9 cellular contexts compared by ENCODE assay signal in the genomic region with DNA sequence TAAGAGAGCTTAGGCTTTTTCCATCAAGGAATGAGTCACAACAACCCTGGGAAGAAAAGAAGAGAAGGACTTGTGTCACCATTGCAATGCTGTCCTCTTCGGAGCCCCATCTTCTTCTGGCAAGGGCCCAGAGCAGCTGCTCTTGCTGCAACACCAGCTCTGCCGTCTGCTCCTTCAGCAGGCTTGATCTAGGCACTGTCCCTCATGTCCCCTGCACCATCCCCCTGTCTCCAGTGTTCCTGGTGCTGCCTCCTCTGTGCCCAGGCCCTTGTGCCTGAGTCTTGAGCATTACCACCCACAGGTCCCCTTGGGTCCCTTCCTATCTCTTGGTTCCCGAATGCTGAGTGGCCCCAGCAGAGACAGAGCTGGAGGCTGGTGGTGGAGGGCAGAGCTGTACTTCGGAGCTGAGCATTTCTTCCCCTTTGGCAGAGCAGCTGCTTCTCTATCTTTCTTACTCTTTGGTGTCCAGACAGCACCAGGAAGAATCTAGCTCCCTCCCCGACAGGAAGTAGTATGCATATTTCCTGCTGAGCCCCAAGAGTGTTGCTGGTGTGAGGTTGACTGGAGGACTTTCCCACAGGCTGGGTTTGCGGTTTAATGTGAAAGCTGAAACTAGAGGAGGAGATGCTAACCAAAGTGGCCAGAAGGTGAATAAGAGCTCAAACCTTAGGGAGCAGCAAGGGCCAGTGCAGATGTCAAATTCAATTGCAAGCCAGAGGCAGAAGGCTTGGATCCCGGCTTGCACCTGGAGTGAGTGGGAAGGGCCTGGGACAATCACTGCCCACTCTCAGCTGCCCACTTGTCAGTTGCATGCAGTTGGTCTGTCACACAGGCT. TPM values are rescaled to one million over a fixed set of nuclear protein-coding genes. Genes with fewer than 3 reads are reported as not detected.
DNase-seq lines count a peak whose midpoint lies in the region; ATAC-seq, FAIRE-seq and TF ChIP-seq lines count a peak whose summit lies in the region.
"Had no signal": no experiment of that assay in that cellular context is flagged by ENCODE, and none has a peak within 500 bp of the region (broad histone marks: within the 10 kb centered on the region; RNA-seq: fewer than 3 reads in every experiment).

No MANE protein-coding gene starts in this region.

- ATAC-seq in GM18511 (IDR thresholded peaks at IDR 0.05; ENCODE audit: unreplicated experiment) (peak; percentile 87), HG02588 (IDR thresholded peaks at IDR 0.05; ENCODE audit: unreplicated experiment) (peak; percentile 87)

- H3K36me3 ChIP-seq in small intestine (ENCODE audit: control insufficient read depth in 2 of 2, insufficient read depth in 2 of 2, low read length in 2 of 2): no peaks in the 10 kb centered on the region

- TF ChIP-seq CTCF in foreskin fibroblast (IDR thresholded peaks at IDR 0.05; ENCODE audit: low read depth, low read length): no peak

- H3K4me3 ChIP-seq in foreskin fibroblast (ENCODE audit: low read depth in 1 of 2, low read length in 2 of 2) (no peak overlapping the region), small intestine (ENCODE audit: low read depth in 1 of 2, low read length in 2 of 2) (no peak overlapping the region)

- peaks cover 0 to 3% of the 10 kb centered on the region in 2 donors for H3K4me1 ChIP-seq in small intestine (ENCODE audit: control insufficient read depth in 2 of 2, insufficient read depth in 1 of 2, low read depth in 1 of 2, low read length in 1 of 2)

- peak; percentile 34 for DNase-seq in NCI-H187 treated with DMSO at 0.1 percent for 48 hours (lab: John Stamatoyannopoulos, UW)
- DNase-seq in activated CD8-positive, alpha-beta memory T cell treated with anti-CD3 and anti-CD28 coated beads, Interleukin-2, amount 50 U/mL, for 24 hours (ENCODE audit: extremely low read depth): peak; percentile 41
- peak; percentile 36 to 46 for DNase-seq in foreskin fibroblast
- DNase-seq in small intestine: peak; percentile 37
- DNase-seq in NCI-H1930 (lab: John Stamatoyannopoulos, UW): no peak
- DNase-seq in NCI-H345 (lab: John Stamatoyannopoulos, UW): no peak

- FAIRE-seq in small intestine (lab: Jason Lieb, UNC): no peak
- FAIRE-seq: endometrium had no signal

- no peaks in the 10 kb centered on the region for H3K9me3 ChIP-seq in small intestine (ENCODE audit: control insufficient read depth, low read depth)

- H3K27ac ChIP-seq in small intestine (ENCODE audit: low read depth in 1 of 2, low read length in 1 of 2): peak overlapping the region in 1 of 2 donors; percentile 90

- WGBS in small intestine, 3 donors: 41 to 53% (median 51%) methylated on average over 7 of the region's 7 CpGs

- H3K27me3 ChIP-seq in small intestine (ENCODE audit: control insufficient read depth in 2 of 2, insufficient read depth in 2 of 2, low read length in 2 of 2): peaks cover 0 to 2% of the 10 kb centered on the region in 2 donors

RNA-seq across cellular contexts. Expression of gene WEE1, which starts 27.8 kb away (rescaled TPM):
- polyA plus RNA-seq in small intestine: 1 to 10 TPM; 4.6 to 9.7 (median 6.3) TPM

Comparison
In these comparisons a context has a peak if more than half of its experiments do, and no peak if none do; other contexts are left out.
1. DNase-seq: peak in NCI-H187 treated with DMSO at 0.1 percent for 48 hours (single experiment), activated CD8-positive, alpha-beta memory T cell treated with anti-CD3 and anti-CD28 coated beads, Interleukin-2, amount 50 U/mL, for 24 hours (single experiment), foreskin fibroblast (2 of 2) and small intestine (single experiment); none in NCI-H1930 (0 of 2) and NCI-H345 (single experiment).